Comparison of ENCODE assay signal across 8 cellular contexts in the genomic region with DNA sequence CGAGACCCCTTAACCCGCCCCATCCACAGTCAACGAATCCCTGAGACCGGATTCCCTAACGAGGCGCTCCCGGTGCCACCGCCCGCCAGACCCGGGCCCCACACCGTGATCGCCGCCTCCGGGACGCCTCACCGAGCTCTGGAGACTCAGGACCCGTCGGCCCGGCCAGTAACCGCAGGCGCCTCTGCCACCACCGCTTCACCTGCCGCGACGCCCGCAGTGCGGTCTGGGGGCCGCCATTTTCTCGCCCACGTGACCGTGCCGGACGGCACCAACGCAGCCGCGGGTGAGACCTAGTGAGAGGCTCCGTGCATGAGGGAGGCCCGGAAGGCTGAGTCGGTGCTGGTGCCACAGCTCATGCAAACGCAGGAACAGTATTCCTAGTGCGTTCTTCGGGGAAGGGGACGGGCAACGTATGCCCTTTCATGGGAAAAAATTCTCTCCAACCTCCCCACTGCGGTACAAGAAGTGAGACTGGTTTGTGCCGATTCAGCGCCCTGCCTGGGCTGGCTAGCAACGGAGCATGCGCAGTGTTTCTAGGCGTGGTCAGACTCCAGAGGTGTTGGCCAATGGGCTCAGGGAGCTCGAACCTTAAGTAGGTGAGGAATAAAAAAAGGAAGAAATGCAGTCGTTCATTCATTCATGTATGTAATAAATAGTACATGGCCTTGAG. TPM values are rescaled to one million over a fixed set of nuclear protein-coding genes. Genes with fewer than 3 reads are reported as not detected.
DNase-seq lines count a peak whose midpoint lies in the region; ATAC-seq and TF ChIP-seq lines count a peak whose summit lies in the region.

DOHH (minus strand) TSS at position 246 of the 673 bp plus-strand sequence. CDS start 3,860 bp downstream, outside the sequence.

- H3K9me2 ChIP-seq in PC-9 (ENCODE audit: insufficient read depth): no peaks in the 10 kb centered on the region

- TF ChIP-seq POLR2A in erythroblast (IDR thresholded peaks at IDR 0.05; ENCODE audit: low read length): peak; percentile 85

- BruUV-seq in PC-9 (replicated peaks; lab: Mats Ljungman, UMichigan): no TSS peak

- TF ChIP-seq CTCF in PC-9 (conservative IDR thresholded peaks at IDR 0.05): no peak

- DNase-seq in DMS114 treated with DMSO at 0.1 percent for 48 hours (lab: John Stamatoyannopoulos, UW; ENCODE audit: unreplicated experiment) (peak; percentile 88), PC-9 (peak; percentile 86 to 88), erythroblast (lab: John Stamatoyannopoulos, UW) (peak; percentile 98 to 99)
- DNase-seq in Jurkat, Clone E6-1 (ENCODE audit: low read depth, low spot score): peak; percentile 98
- peak; percentile 92 for DNase-seq in activated T-cell treated with anti-CD3 and anti-CD28 coated beads, Interleukin-2, amount 50 U/mL, for 1 hour
- peak; percentile 97 for DNase-seq in stimulated activated CD8-positive, alpha-beta memory T cell treated with anti-CD3 and anti-CD28 coated beads, Interleukin-4, amount 100 ng/mL, for 48 hours

- peak within 1 kb of the TSS; percentile 74 to 87 for H3K9ac ChIP-seq in mucosa of rectum (ENCODE audit: low read depth in 1 of 2, low read length in 2 of 2)

- intact Hi-C loops in PC-9 (cut with micrococcal nuclease; ENCODE audit: unreplicated experiment): no loop called here

- H3K36me3 ChIP-seq in PC-9 (ENCODE audit: low read depth) (no peaks in the 10 kb centered on the region), mucosa of rectum (ENCODE audit: control insufficient read depth in 2 of 2, insufficient read depth in 2 of 2, low read length in 2 of 2) (peaks cover 2 to 8% of the 10 kb centered on the region in 2 donors)

- H3F3A ChIP-seq in PC-9 (ENCODE audit: insufficient read depth, low read depth): peaks cover 10% of the 10 kb centered on the region; the same call in 1 of the 2 replicates

- no peaks in the 10 kb centered on the region for H3K9me3 ChIP-seq in PC-9 (ENCODE audit: insufficient read depth, low read depth)
- no peaks in the 10 kb centered on the region for H3K9me3 ChIP-seq in mucosa of rectum (ENCODE audit: control insufficient read depth in 2 of 2, low read length in 2 of 2)

- H3K4me2 ChIP-seq in PC-9: peak within 1 kb of the TSS; percentile 93

- peak within 1 kb of the TSS; percentile 99 for H3K4me3 ChIP-seq in Jurkat, Clone E6-1 (ENCODE audit: low read length)
- H3K4me3 ChIP-seq in PC-9 (peak within 1 kb of the TSS; percentile 68), mucosa of rectum (ENCODE audit: low read length in 2 of 2) (peak within 1 kb of the TSS; percentile 91 to 97)

- peak within 1 kb of the TSS; percentile 76 for H2AFZ ChIP-seq in PC-9

- POLR2A ChIA-PET in PC-9 (lab: Charles Lee; ENCODE audit: unreplicated experiment): interaction anchor here (0.6 kb wide), 3 partner anchors 121 to 126 kb away, joined by 3 to 4 read pairs (median 3); no protein-coding TSS in a partner anchor

- ATAC-seq in GM21576 (IDR thresholded peaks at IDR 0.05; ENCODE audit: unreplicated experiment): peak; percentile 83

- H3K27me3 ChIP-seq in PC-9 (ENCODE audit: insufficient read depth, low read depth): no peaks in the 10 kb centered on the region
- H3K27me3 ChIP-seq in mucosa of rectum (ENCODE audit: control insufficient read depth in 2 of 2, insufficient read depth in 2 of 2, low read length in 2 of 2): no peaks in the 10 kb centered on the region

- H4K20me1 ChIP-seq in PC-9 (ENCODE audit: insufficient read depth): no peaks in the 10 kb centered on the region

- H3K27ac ChIP-seq in PC-9 (peak within 1 kb of the TSS; percentile 79), mucosa of rectum (ENCODE audit: low read depth in 2 of 2, low read length in 2 of 2) (peak within 1 kb of the TSS; percentile 90 to 91)

- H3K4me1 ChIP-seq in PC-9 (replicated peaks; ENCODE audit: insufficient read depth) (0 out of 2 replicates have a peak, but pooled peaks cover 3% of the 10 kb centered on the region), mucosa of rectum (ENCODE audit: control insufficient read depth in 2 of 2, insufficient read depth in 2 of 2, low read length in 2 of 2) (peaks cover 5 to 16% of the 10 kb centered on the region in 2 donors)

- peaks cover 22% of the 10 kb centered on the region for H3K79me2 ChIP-seq in PC-9 (ENCODE audit: low read depth)

- CTCF ChIA-PET in PC-9 (lab: Charles Lee): interaction anchor here (0.6 kb wide), 1 partner anchor 31 kb away, joined by 3 read pairs; no protein-coding TSS in a partner anchor

RNA-seq across cellular contexts. Expression of gene DOHH, which starts in this region (rescaled TPM):
- polyA plus RNA-seq in Jurkat, Clone E6-1 (2012; ENCODE audit: insufficient read depth, insufficient read length): 21.1 TPM
- total RNA-seq in PC-9 (2021): 7.7 and 11.7 TPM in 2 replicates

Comparison
In these comparisons a context has a peak if more than half of its experiments do, and no peak if none do; other contexts are left out.
1. Peak in every context shown above with its lines: DNase-seq, ATAC-seq, H3K4me3 ChIP-seq and H3K27ac ChIP-seq.